1 cellular context compared by ENCODE assay signal in genomic region chr11:61297741-61298140, GRCh38.
A peak's percentile ranks its signal among the peaks of the same experiment; 100 is the strongest.
TF ChIP-seq lines count a peak whose summit lies in the region.

No MANE protein-coding gene starts in this region.

TF ChIP-seq in endothelial cell of umbilical vein, 7 proteins besides CTCF, POLR2A, EP300 and RAD21:
- TF ChIP-seq EZH2 (IDR thresholded peaks at IDR 0.05; ENCODE audit: borderline replicate concordance, low read depth, low read length, severe bottlenecking) (no peak), POLR2AphosphoS5 (IDR thresholded peaks at IDR 0.05; ENCODE audit: insufficient read depth, low read depth, low read length) (peak; percentile 77), MAX (IDR thresholded peaks at IDR 0.05; ENCODE audit: insufficient read depth, insufficient read length) (no peak), GATA2 (IDR thresholded peaks at IDR 0.05; ENCODE audit: insufficient read depth, insufficient read length, low read depth, low read length) (peak; percentile 9), FOS (IDR thresholded peaks at IDR 0.05; ENCODE audit: borderline replicate concordance, insufficient read depth, low read length) (peak; percentile 85), JUN (IDR thresholded peaks at IDR 0.05; ENCODE audit: borderline replicate concordance, insufficient read depth, insufficient read length, low read depth) (peak; percentile 65), MYC (IDR thresholded peaks at IDR 0.05; ENCODE audit: low read depth, low read length) (no peak)
